In genomic region chrX:152876931-152877840, GRCh38 we compare ENCODE assay signal across 25 cellular contexts.
"Had no signal": no experiment of that assay in that cellular context is flagged by ENCODE, and none has a peak within 500 bp of the region (broad histone marks: within the 10 kb centered on the region; RNA-seq: fewer than 3 reads in every experiment).

No MANE protein-coding gene starts in this region.

- H3K4me3 ChIP-seq: dorsolateral prefrontal cortex, hepatocyte, left ventricle myocardium inferior, testis had no signal

- H3K27me3 Mint-ChIP-seq: activated CD4-positive, alpha-beta memory T cell treated with anti-CD3 and anti-CD28 coated beads, Interleukin-2, amount 10 ng/mL, durations not matched to agents 7 days and 5 days; activated CD4-positive, alpha-beta T cell treated with anti-CD3 and anti-CD28 coated beads, Interleukin-2, amount 10 ng/mL, durations not matched to agents 24 days and 14 days; activated naive CD4-positive, alpha-beta T cell treated with anti-CD3 and anti-CD28 coated beads, Interleukin-2, amount 10 ng/mL, durations not matched to agents 7 days and 5 days; brain; type B pancreatic cell had no signal

- H3K36me3 ChIP-seq: left ventricle myocardium inferior had no signal

- H3K9me3 ChIP-seq: left ventricle myocardium inferior, testis had no signal

- H3K4me3 Mint-ChIP-seq: activated CD4-positive, alpha-beta memory T cell treated with anti-CD3 and anti-CD28 coated beads, Interleukin-2, amount 10 ng/mL, durations not matched to agents 7 days and 5 days; activated CD4-positive, alpha-beta T cell treated with anti-CD3 and anti-CD28 coated beads, Interleukin-2, amount 10 ng/mL, durations not matched to agents 24 days and 14 days; activated naive CD4-positive, alpha-beta T cell treated with anti-CD3 and anti-CD28 coated beads, Interleukin-2, amount 10 ng/mL, durations not matched to agents 7 days and 5 days; activated T-cell treated with anti-CD3 and anti-CD28 coated beads, Interleukin-2, amount 50 U/mL, for 72 hours; brain; effector memory CD8-positive, alpha-beta T cell; immature natural killer cell; nephron; stimulated activated naive B cell treated with anti-CD40 and anti-IgM and Interleukin-4, amounts not matched to agents 10 μg/mL and 1 μg/mL and 100 μg/mL, for 72 hours; T-cell; T-helper 2 cell treated with Interferon-gamma antibody and Interleukin-4, amounts not matched to agents 5 μg/mL and 100 μg/mL, for 36 hours; type B pancreatic cell had no signal

- H2AFZ ChIP-seq: hepatocyte had no signal

- ATAC-seq: activated CD4-positive, CD25-positive, alpha-beta regulatory T cell treated with anti-CD3 and anti-CD28 coated beads, Interleukin-2, amount 50 U/mL, for 24 hours; activated T-cell treated with anti-CD3 and anti-CD28 coated beads, Interleukin-2, amount 50 U/mL, for 72 hours; effector memory CD8-positive, alpha-beta T cell; sciatic nerve; stimulated activated naive B cell treated with anti-CD40 and anti-IgM and Interleukin-4, amounts not matched to agents 10 μg/mL and 1 μg/mL and 100 μg/mL, for 72 hours; T-cell had no signal

- H3K79me2 ChIP-seq: hepatocyte had no signal

- H3K4me1 ChIP-seq: left ventricle myocardium inferior, testis had no signal

- H3K27ac ChIP-seq: dorsolateral prefrontal cortex, hepatocyte, left ventricle myocardium inferior, testis, VCaP had no signal

- H3K36me3 Mint-ChIP-seq: activated naive CD4-positive, alpha-beta T cell treated with anti-CD3 and anti-CD28 coated beads, Interleukin-2, amount 10 ng/mL, durations not matched to agents 7 days and 5 days; brain; immature natural killer cell; T-cell; type B pancreatic cell had no signal

- H3K4me1 Mint-ChIP-seq: brain, nephron had no signal

- H3K27me3 ChIP-seq: hepatocyte, testis had no signal

- H3K9me3 Mint-ChIP-seq: activated CD4-positive, alpha-beta memory T cell treated with anti-CD3 and anti-CD28 coated beads, Interleukin-2, amount 10 ng/mL, durations not matched to agents 7 days and 5 days; activated CD4-positive, alpha-beta T cell treated with anti-CD3 and anti-CD28 coated beads, Interleukin-2, amount 10 ng/mL, durations not matched to agents 24 days and 14 days; activated naive CD4-positive, alpha-beta T cell treated with anti-CD3 and anti-CD28 coated beads, Interleukin-2, amount 10 ng/mL, durations not matched to agents 7 days and 5 days; activated T-cell treated with anti-CD3 and anti-CD28 coated beads, Interleukin-2, amount 50 U/mL, for 72 hours; effector memory CD8-positive, alpha-beta T cell; T-cell; T-helper 2 cell treated with Interferon-gamma antibody and Interleukin-4, amounts not matched to agents 5 μg/mL and 100 μg/mL, for 36 hours had no signal

- DNase-seq: activated CD4-positive, alpha-beta memory T cell treated with anti-CD3 and anti-CD28 coated beads, Interleukin-2, amount 10 ng/mL, durations not matched to agents 7 days and 5 days; activated CD4-positive, alpha-beta T cell treated with anti-CD3 and anti-CD28 coated beads, Interleukin-2, amount 10 ng/mL, durations not matched to agents 24 days and 14 days; activated effector memory CD4-positive, alpha-beta T cell treated with Interleukin-2 at 50 U/mL for 16 hours; activated naive CD4-positive, alpha-beta T cell treated with anti-CD3 and anti-CD28 coated beads, Interleukin-2, amount 10 ng/mL, durations not matched to agents 7 days and 5 days; activated T-cell treated with anti-CD3 and anti-CD28 coated beads, Interleukin-2, amount 50 U/mL, for 72 hours; central memory CD4-positive, alpha-beta T cell; dorsolateral prefrontal cortex; effector memory CD8-positive, alpha-beta T cell; foreskin melanocyte; glutamatergic neuron; immature natural killer cell; kidney glomerular epithelial cell; left ventricle myocardium inferior; small intestine; stimulated activated naive B cell treated with anti-CD40 and anti-IgM and Interleukin-4, amounts not matched to agents 10 μg/mL and 1 μg/mL and 100 μg/mL, for 72 hours; T-cell; testis had no signal

- H3K4me2 ChIP-seq: hepatocyte had no signal

- H3K27ac Mint-ChIP-seq: activated CD4-positive, alpha-beta memory T cell treated with anti-CD3 and anti-CD28 coated beads, Interleukin-2, amount 10 ng/mL, durations not matched to agents 7 days and 5 days; activated CD4-positive, alpha-beta T cell treated with anti-CD3 and anti-CD28 coated beads, Interleukin-2, amount 10 ng/mL, durations not matched to agents 24 days and 14 days; activated naive CD4-positive, alpha-beta T cell treated with anti-CD3 and anti-CD28 coated beads, Interleukin-2, amount 10 ng/mL, durations not matched to agents 7 days and 5 days; activated T-cell treated with anti-CD3 and anti-CD28 coated beads, Interleukin-2, amount 50 U/mL, for 72 hours; brain; effector memory CD8-positive, alpha-beta T cell; immature natural killer cell; nephron; stimulated activated naive B cell treated with anti-CD40 and anti-IgM and Interleukin-4, amounts not matched to agents 10 μg/mL and 1 μg/mL and 100 μg/mL, for 72 hours; T-cell; T-helper 2 cell treated with Interferon-gamma antibody and Interleukin-4, amounts not matched to agents 5 μg/mL and 100 μg/mL, for 36 hours; type B pancreatic cell had no signal
